Comparison of ENCODE assay signal across 1 cellular context in the genomic region with DNA sequence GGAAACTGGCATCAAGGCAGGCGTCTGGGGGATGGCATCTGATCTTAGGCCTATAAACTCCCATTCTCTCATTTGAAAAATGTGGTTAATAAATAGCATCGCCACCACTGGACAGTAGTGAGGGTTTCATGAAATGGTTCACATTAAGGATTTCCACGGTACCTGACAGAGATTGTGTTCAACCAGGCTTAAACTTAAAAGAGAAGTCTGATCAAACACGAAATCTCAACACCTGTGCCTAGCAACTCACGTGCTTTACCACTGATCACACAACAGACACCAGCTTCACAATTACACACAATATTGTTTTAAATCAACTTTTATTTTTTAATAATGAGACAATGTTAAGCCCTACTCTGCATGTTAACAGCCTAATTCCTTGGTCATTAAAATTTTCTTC.
TF ChIP-seq lines count a peak whose summit lies in the region.

No MANE protein-coding gene starts in this region.

TF ChIP-seq in H1, 55 proteins besides CTCF, POLR2A, EP300 and RAD21:
- TF ChIP-seq, protein P1, sequence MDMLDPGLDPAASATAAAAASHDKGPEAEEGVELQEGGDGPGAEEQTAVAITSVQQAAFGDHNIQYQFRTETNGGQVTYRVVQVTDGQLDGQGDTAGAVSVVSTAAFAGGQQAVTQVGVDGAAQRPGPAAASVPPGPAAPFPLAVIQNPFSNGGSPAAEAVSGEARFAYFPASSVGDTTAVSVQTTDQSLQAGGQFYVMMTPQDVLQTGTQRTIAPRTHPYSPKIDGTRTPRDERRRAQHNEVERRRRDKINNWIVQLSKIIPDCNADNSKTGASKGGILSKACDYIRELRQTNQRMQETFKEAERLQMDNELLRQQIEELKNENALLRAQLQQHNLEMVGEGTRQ (IDR thresholded peaks at IDR 0.05; ENCODE audit: low read length): no peak
- no peak for TF ChIP-seq POLR2AphosphoS5 (IDR thresholded peaks at IDR 0.05; ENCODE audit: low read depth, low read length)
- no peak for TF ChIP-seq CTBP2 (IDR thresholded peaks at IDR 0.05; ENCODE audit: borderline replicate concordance, insufficient read depth, insufficient read length, low read length)
- TF ChIP-seq, protein P2, sequence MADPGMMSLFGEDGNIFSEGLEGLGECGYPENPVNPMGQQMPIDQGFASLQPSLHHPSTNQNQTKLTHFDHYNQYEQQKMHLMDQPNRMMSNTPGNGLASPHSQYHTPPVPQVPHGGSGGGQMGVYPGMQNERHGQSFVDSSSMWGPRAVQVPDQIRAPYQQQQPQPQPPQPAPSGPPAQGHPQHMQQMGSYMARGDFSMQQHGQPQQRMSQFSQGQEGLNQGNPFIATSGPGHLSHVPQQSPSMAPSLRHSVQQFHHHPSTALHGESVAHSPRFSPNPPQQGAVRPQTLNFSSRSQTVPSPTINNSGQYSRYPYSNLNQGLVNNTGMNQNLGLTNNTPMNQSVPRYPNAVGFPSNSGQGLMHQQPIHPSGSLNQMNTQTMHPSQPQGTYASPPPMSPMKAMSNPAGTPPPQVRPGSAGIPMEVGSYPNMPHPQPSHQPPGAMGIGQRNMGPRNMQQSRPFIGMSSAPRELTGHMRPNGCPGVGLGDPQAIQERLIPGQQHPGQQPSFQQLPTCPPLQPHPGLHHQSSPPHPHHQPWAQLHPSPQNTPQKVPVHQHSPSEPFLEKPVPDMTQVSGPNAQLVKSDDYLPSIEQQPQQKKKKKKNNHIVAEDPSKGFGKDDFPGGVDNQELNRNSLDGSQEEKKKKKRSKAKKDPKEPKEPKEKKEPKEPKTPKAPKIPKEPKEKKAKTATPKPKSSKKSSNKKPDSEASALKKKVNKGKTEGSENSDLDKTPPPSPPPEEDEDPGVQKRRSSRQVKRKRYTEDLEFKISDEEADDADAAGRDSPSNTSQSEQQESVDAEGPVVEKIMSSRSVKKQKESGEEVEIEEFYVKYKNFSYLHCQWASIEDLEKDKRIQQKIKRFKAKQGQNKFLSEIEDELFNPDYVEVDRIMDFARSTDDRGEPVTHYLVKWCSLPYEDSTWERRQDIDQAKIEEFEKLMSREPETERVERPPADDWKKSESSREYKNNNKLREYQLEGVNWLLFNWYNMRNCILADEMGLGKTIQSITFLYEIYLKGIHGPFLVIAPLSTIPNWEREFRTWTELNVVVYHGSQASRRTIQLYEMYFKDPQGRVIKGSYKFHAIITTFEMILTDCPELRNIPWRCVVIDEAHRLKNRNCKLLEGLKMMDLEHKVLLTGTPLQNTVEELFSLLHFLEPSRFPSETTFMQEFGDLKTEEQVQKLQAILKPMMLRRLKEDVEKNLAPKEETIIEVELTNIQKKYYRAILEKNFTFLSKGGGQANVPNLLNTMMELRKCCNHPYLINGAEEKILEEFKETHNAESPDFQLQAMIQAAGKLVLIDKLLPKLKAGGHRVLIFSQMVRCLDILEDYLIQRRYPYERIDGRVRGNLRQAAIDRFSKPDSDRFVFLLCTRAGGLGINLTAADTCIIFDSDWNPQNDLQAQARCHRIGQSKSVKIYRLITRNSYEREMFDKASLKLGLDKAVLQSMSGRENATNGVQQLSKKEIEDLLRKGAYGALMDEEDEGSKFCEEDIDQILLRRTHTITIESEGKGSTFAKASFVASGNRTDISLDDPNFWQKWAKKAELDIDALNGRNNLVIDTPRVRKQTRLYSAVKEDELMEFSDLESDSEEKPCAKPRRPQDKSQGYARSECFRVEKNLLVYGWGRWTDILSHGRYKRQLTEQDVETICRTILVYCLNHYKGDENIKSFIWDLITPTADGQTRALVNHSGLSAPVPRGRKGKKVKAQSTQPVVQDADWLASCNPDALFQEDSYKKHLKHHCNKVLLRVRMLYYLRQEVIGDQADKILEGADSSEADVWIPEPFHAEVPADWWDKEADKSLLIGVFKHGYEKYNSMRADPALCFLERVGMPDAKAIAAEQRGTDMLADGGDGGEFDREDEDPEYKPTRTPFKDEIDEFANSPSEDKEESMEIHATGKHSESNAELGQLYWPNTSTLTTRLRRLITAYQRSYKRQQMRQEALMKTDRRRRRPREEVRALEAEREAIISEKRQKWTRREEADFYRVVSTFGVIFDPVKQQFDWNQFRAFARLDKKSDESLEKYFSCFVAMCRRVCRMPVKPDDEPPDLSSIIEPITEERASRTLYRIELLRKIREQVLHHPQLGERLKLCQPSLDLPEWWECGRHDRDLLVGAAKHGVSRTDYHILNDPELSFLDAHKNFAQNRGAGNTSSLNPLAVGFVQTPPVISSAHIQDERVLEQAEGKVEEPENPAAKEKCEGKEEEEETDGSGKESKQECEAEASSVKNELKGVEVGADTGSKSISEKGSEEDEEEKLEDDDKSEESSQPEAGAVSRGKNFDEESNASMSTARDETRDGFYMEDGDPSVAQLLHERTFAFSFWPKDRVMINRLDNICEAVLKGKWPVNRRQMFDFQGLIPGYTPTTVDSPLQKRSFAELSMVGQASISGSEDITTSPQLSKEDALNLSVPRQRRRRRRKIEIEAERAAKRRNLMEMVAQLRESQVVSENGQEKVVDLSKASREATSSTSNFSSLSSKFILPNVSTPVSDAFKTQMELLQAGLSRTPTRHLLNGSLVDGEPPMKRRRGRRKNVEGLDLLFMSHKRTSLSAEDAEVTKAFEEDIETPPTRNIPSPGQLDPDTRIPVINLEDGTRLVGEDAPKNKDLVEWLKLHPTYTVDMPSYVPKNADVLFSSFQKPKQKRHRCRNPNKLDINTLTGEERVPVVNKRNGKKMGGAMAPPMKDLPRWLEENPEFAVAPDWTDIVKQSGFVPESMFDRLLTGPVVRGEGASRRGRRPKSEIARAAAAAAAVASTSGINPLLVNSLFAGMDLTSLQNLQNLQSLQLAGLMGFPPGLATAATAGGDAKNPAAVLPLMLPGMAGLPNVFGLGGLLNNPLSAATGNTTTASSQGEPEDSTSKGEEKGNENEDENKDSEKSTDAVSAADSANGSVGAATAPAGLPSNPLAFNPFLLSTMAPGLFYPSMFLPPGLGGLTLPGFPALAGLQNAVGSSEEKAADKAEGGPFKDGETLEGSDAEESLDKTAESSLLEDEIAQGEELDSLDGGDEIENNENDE (IDR thresholded peaks at IDR 0.05; ENCODE audit: insufficient replicate concordance, low read length): no peak
- no peak for TF ChIP-seq CHD2 (IDR thresholded peaks at IDR 0.05; ENCODE audit: low read length)
- TF ChIP-seq TAF1 (IDR thresholded peaks at IDR 0.05; ENCODE audit: low read depth, low read length): no peak
- no peak for TF ChIP-seq CREB1 (IDR thresholded peaks at IDR 0.05)
- TF ChIP-seq GABPA (IDR thresholded peaks at IDR 0.05; ENCODE audit: borderline replicate concordance, insufficient read depth, low read length): no peak
- TF ChIP-seq FOSL1 (IDR thresholded peaks at IDR 0.05; ENCODE audit: insufficient read depth, low read depth, low read length): no peak
- TF ChIP-seq CBX8 (IDR thresholded peaks at IDR 0.05; ENCODE audit: borderline replicate concordance, low read depth, low read length): no peak
